Comparison of ENCODE assay signal across 25 cellular contexts in genomic region chr9:74847478-74848149, GRCh38. TPM values are rescaled to one million over a fixed set of nuclear protein-coding genes. Genes with fewer than 3 reads are reported as not detected.
"Had no signal": no experiment of that assay in that cellular context is flagged by ENCODE, and none has a peak within 500 bp of the region (broad histone marks: within the 10 kb centered on the region; RNA-seq: fewer than 3 reads in every experiment).

No MANE protein-coding gene starts in this region.

- H3K4me1 Mint-ChIP-seq: activated B cell treated with CpG ODN at 0.5 μM for 24 hours; brain; naive thymus-derived CD4-positive, alpha-beta T cell had no signal

- DNase-seq: activated B cell treated with CpG ODN at 0.5 μM for 24 hours; activated CD4-positive, alpha-beta memory T cell treated with anti-CD3 and anti-CD28 coated beads for 36 hours; activated CD4-positive, alpha-beta T cell treated with anti-CD3 and anti-CD28 coated beads for 4 hours; activated effector memory CD4-positive, alpha-beta T cell treated with anti-CD3 and anti-CD28 coated beads, Interleukin-2, amount 50 U/mL, for 16 hours; activated naive CD4-positive, alpha-beta T cell treated with anti-CD3 and anti-CD28 coated beads, Interleukin-2, amount 50 U/mL, for 16 hours; activated T-cell treated with anti-CD3 and anti-CD28 coated beads, Interleukin-2, amount 50 U/mL, for 72 hours; aorta; dermis blood vessel endothelial cell; effector memory CD4-positive, alpha-beta T cell; foreskin keratinocyte; hippocampal formation; kidney glomerular epithelial cell; left ventricle myocardium inferior; naive thymus-derived CD4-positive, alpha-beta T cell; retina; sigmoid colon; stimulated activated CD4-positive, alpha-beta T cell treated with anti-CD3 and anti-CD28 coated beads, Interleukin-2, amount 100 ng/mL, for 48 hours; stimulated activated CD8-positive, alpha-beta memory T cell treated with anti-CD3 and anti-CD28 coated beads, Interleukin-4, amount 100 ng/mL, for 48 hours; stimulated activated naive CD4-positive, alpha-beta T cell; testis had no signal

- H3K4me3 Mint-ChIP-seq: activated B cell treated with CpG ODN at 0.5 μM for 24 hours; activated CD4-positive, alpha-beta memory T cell treated with anti-CD3 and anti-CD28 coated beads for 36 hours; activated T-cell treated with anti-CD3 and anti-CD28 coated beads, Interleukin-2, amount 50 U/mL, for 72 hours; brain; naive thymus-derived CD4-positive, alpha-beta T cell; type B pancreatic cell had no signal

- H3K9me3 ChIP-seq: testis, vagina had no signal

- H3K27ac Mint-ChIP-seq: activated B cell treated with CpG ODN at 0.5 μM for 24 hours; activated CD4-positive, alpha-beta memory T cell treated with anti-CD3 and anti-CD28 coated beads for 36 hours; activated T-cell treated with anti-CD3 and anti-CD28 coated beads, Interleukin-2, amount 50 U/mL, for 72 hours; brain; naive thymus-derived CD4-positive, alpha-beta T cell; progenitor cell of endocrine pancreas; type B pancreatic cell had no signal

- H3K36me3 Mint-ChIP-seq: activated CD4-positive, alpha-beta memory T cell treated with anti-CD3 and anti-CD28 coated beads for 36 hours; brain; naive thymus-derived CD4-positive, alpha-beta T cell; type B pancreatic cell had no signal

- H3K4me1 ChIP-seq: foreskin keratinocyte, left ventricle myocardium inferior, sigmoid colon, testis, vagina had no signal

- H3K27me3 ChIP-seq: foreskin keratinocyte, sigmoid colon, testis, vagina had no signal

- H3K9me3 Mint-ChIP-seq: activated CD4-positive, alpha-beta memory T cell treated with anti-CD3 and anti-CD28 coated beads for 36 hours; activated T-cell treated with anti-CD3 and anti-CD28 coated beads, Interleukin-2, amount 50 U/mL, for 72 hours; naive thymus-derived CD4-positive, alpha-beta T cell; type B pancreatic cell had no signal

- H3K27ac ChIP-seq: foreskin keratinocyte, left ventricle myocardium inferior, sigmoid colon, testis, vagina had no signal

- ATAC-seq: foreskin keratinocyte; naive thymus-derived CD4-positive, alpha-beta T cell had no signal

- H3K27me3 Mint-ChIP-seq: brain, progenitor cell of endocrine pancreas, type B pancreatic cell had no signal

RNA-seq across cellular contexts. Expression of gene TRPM6, which starts 40.1 kb away (rescaled TPM):
- total RNA-seq: activated B cell treated with CpG ODN at 0.5 μM for 24 hours, osteocyte had no signal
